Comparison of ENCODE assay signal across 1 cellular context in the genomic region with DNA sequence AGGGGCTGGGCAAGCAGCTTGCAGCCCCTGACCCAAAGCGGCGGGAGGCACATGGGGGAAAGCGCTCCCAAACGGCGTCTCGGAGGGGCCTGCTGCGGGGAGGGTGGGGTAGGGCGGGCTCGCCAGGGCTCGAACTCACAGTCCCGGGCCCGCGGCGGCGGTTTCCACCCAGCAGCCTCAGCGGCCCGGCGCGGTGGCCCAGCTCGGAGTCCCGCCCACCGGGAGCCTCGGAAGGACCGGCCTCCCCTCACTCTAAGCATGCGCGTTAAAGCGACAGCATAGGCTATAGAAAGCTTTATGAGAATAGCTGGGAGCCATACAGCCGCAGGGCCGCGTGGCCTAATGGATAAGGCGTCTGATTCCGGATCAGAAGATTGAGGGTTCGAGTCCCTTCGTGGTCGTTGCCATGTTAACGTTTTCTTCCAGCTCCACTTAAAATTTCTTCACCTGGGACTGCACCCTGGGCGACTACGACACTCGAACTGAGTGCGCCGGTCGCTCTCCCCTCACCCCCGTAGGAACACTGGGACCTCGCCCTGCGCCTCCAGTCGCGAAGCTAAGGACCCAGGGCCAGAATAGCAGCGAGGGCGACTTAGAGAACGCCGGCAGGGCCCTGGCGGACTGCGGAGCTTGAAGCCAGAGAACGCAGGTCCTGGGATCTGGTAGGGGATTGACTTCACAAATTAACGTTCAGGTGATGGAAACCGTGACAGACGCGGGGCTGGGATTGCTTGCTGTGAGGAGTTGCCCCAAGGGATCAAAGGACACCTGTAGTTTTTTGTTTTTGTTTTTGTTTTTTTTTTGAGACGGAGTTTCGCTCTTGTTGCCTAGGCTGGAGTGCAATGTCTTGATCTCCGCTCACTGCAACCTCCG.
TF ChIP-seq lines count a peak whose summit lies in the region.

No MANE protein-coding gene starts in this region.

TF ChIP-seq in IMR-90, 13 proteins besides CTCF, POLR2A, EP300 and RAD21 (continued from another document):
- TF ChIP-seq, protein P1, sequence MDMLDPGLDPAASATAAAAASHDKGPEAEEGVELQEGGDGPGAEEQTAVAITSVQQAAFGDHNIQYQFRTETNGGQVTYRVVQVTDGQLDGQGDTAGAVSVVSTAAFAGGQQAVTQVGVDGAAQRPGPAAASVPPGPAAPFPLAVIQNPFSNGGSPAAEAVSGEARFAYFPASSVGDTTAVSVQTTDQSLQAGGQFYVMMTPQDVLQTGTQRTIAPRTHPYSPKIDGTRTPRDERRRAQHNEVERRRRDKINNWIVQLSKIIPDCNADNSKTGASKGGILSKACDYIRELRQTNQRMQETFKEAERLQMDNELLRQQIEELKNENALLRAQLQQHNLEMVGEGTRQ (IDR thresholded peaks at IDR 0.05; ENCODE audit: low read depth, low read length): no peak
- TF ChIP-seq, protein P2, sequence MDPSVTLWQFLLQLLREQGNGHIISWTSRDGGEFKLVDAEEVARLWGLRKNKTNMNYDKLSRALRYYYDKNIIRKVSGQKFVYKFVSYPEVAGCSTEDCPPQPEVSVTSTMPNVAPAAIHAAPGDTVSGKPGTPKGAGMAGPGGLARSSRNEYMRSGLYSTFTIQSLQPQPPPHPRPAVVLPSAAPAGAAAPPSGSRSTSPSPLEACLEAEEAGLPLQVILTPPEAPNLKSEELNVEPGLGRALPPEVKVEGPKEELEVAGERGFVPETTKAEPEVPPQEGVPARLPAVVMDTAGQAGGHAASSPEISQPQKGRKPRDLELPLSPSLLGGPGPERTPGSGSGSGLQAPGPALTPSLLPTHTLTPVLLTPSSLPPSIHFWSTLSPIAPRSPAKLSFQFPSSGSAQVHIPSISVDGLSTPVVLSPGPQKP (IDR thresholded peaks at IDR 0.05; ENCODE audit: borderline replicate concordance, low read depth, low read length): no peak
- TF ChIP-seq NFE2L2 (IDR thresholded peaks at IDR 0.05; ENCODE audit: low read depth, low read length) (no peak), MAZ (IDR thresholded peaks at IDR 0.05; ENCODE audit: borderline replicate concordance, low read depth, low read length) (peak; percentile 20; the same call in 1 of the 2 replicates), MAFK (IDR thresholded peaks at IDR 0.05; ENCODE audit: low read depth, low read length) (no peak), MXI1 (IDR thresholded peaks at IDR 0.05; ENCODE audit: borderline replicate concordance, low read depth, low read length) (no peak), RFX5 (IDR thresholded peaks at IDR 0.05; ENCODE audit: low read depth, low read length) (no peak), SMC3 (IDR thresholded peaks at IDR 0.05; ENCODE audit: low read depth, low read length) (no peak), CHD1 (IDR thresholded peaks at IDR 0.05; ENCODE audit: low read depth, low read length) (peak; percentile 84; the same call in 1 of the 2 replicates), RCOR1 (IDR thresholded peaks at IDR 0.05; ENCODE audit: insufficient replicate concordance, low read length) (peak; percentile 65)
